In genomic region chr4:40462326-40462725, GRCh38 we compare ENCODE assay signal across 10 cellular contexts.
DNase-seq lines count a peak whose midpoint lies in the region; ATAC-seq lines count a peak whose summit lies in the region.
"Had no signal": no experiment of that assay in that cellular context is flagged by ENCODE, and none has a peak within 500 bp of the region (broad histone marks: within the 10 kb centered on the region; RNA-seq: fewer than 3 reads in every experiment).

No MANE protein-coding gene starts in this region.

- H3K27me3 Mint-ChIP-seq in memory B cell: no peaks in the 10 kb centered on the region

- peak overlapping the region; percentile 49 for H3K27ac Mint-ChIP-seq in memory B cell
- H3K27ac Mint-ChIP-seq: activated naive CD4-positive, alpha-beta T cell treated with anti-CD3 and anti-CD28 coated beads, Interleukin-2, amount 50 U/mL, for 72 hours had no signal

- H3K4me3 Mint-ChIP-seq in memory B cell: no peak overlapping the region

- H3K4me1 Mint-ChIP-seq in memory B cell: peaks cover 6% of the 10 kb centered on the region

- H3K9me3 Mint-ChIP-seq in memory B cell: no peaks in the 10 kb centered on the region
- H3K9me3 Mint-ChIP-seq: activated naive CD4-positive, alpha-beta T cell treated with anti-CD3 and anti-CD28 coated beads, Interleukin-2, amount 50 U/mL, for 72 hours had no signal

- H3K36me3 Mint-ChIP-seq in memory B cell: peaks cover 9% of the 10 kb centered on the region
- H3K36me3 Mint-ChIP-seq: activated naive CD4-positive, alpha-beta T cell treated with anti-CD3 and anti-CD28 coated beads, Interleukin-2, amount 50 U/mL, for 72 hours had no signal

- peak; percentile 71 for ATAC-seq in GM21515 (IDR thresholded peaks at IDR 0.05; ENCODE audit: unreplicated experiment)
- peak; percentile 74 for ATAC-seq in HG03460 (IDR thresholded peaks at IDR 0.05; ENCODE audit: unreplicated experiment)
- ATAC-seq in memory B cell (ENCODE audit: low read depth): peak; percentile 95
- ATAC-seq: HCT116 had no signal

- peak; percentile 18 to 55 for DNase-seq in NCI-H2081 (lab: John Stamatoyannopoulos, UW)
- DNase-seq in NCI-H2081 treated with DMSO at 0.1 percent for 48 hours (lab: John Stamatoyannopoulos, UW): no peak
- peak; percentile 25 to 65 for DNase-seq in memory B cell (ENCODE audit: low spot score in 2 of 2)
- DNase-seq in stimulated activated CD4-positive, alpha-beta T cell treated with anti-CD3 and anti-CD28 coated beads, Interleukin-1b, Interleukin-23, amount 100 ng/mL, for 48 hours: no peak
- no peak for DNase-seq in pons (ENCODE audit: low spot score)
- DNase-seq in HuH-7.5 (ENCODE audit: low spot score): no peak

Comparison
In these comparisons a context has a peak if more than half of its experiments do, and no peak if none do; other contexts are left out.
1. DNase-seq: peak in NCI-H2081 (2 of 2) and memory B cell (2 of 2); none in NCI-H2081 treated with DMSO at 0.1 percent for 48 hours (single experiment), stimulated activated CD4-positive, alpha-beta T cell treated with anti-CD3 and anti-CD28 coated beads, Interleukin-1b, Interleukin-23, amount 100 ng/mL, for 48 hours (single experiment), pons (single experiment) and HuH-7.5 (single experiment).
2. Peak in every context shown above with its lines, with median percentiles within 50 percentile points of each other: ATAC-seq.